In genomic region chr6:135610192-135610591, GRCh38 we compare ENCODE assay signal across 1 cellular context.
TF ChIP-seq lines count a peak whose summit lies in the region.

No MANE protein-coding gene starts in this region.

TF ChIP-seq in HEK293, 187 proteins besides CTCF, POLR2A, EP300 and RAD21:
- TF ChIP-seq, protein P1, sequence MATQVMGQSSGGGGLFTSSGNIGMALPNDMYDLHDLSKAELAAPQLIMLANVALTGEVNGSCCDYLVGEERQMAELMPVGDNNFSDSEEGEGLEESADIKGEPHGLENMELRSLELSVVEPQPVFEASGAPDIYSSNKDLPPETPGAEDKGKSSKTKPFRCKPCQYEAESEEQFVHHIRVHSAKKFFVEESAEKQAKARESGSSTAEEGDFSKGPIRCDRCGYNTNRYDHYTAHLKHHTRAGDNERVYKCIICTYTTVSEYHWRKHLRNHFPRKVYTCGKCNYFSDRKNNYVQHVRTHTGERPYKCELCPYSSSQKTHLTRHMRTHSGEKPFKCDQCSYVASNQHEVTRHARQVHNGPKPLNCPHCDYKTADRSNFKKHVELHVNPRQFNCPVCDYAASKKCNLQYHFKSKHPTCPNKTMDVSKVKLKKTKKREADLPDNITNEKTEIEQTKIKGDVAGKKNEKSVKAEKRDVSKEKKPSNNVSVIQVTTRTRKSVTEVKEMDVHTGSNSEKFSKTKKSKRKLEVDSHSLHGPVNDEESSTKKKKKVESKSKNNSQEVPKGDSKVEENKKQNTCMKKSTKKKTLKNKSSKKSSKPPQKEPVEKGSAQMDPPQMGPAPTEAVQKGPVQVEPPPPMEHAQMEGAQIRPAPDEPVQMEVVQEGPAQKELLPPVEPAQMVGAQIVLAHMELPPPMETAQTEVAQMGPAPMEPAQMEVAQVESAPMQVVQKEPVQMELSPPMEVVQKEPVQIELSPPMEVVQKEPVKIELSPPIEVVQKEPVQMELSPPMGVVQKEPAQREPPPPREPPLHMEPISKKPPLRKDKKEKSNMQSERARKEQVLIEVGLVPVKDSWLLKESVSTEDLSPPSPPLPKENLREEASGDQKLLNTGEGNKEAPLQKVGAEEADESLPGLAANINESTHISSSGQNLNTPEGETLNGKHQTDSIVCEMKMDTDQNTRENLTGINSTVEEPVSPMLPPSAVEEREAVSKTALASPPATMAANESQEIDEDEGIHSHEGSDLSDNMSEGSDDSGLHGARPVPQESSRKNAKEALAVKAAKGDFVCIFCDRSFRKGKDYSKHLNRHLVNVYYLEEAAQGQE (tag by site-specific recombination; IDR thresholded peaks at IDR 0.05), result 0 out of 2 replicates have a peak, but pooled peaks have one; percentile 30
- TF ChIP-seq ZNF140 (tag by site-specific recombination; IDR thresholded peaks at IDR 0.05) (peak; percentile 69), ZNF518A (tag by site-specific recombination; conservative IDR thresholded peaks at IDR 0.05; ENCODE audit: low read depth) (peak; percentile 78), ZNF266 (tag by site-specific recombination; IDR thresholded peaks at IDR 0.05; ENCODE audit: low read depth) (peak; percentile 21; the same call in 1 of the 2 replicates), ZNF560 (tag by site-specific recombination; IDR thresholded peaks at IDR 0.05; ENCODE audit: borderline replicate concordance) (0 out of 2 replicates have a peak, but pooled peaks have one; percentile 23), ZNF510 (tag by site-specific recombination; IDR thresholded peaks at IDR 0.05; ENCODE audit: insufficient replicate concordance) (peak; percentile 42), ZNF202 (tag by site-specific recombination; IDR thresholded peaks at IDR 0.05; ENCODE audit: borderline replicate concordance) (peak; percentile 63; the same call in 1 of the 2 replicates), ZNF654 (tag by site-specific recombination; IDR thresholded peaks at IDR 0.05; ENCODE audit: low read depth) (peak; percentile 24), ZNF433 (tag by site-specific recombination; IDR thresholded peaks at IDR 0.05; ENCODE audit: low read depth) (0 out of 2 replicates have a peak, but pooled peaks have one; percentile 23), ZNF394 (tag by site-specific recombination; IDR thresholded peaks at IDR 0.05; ENCODE audit: borderline replicate concordance) (peak; percentile 87), ZBTB21 (tag by site-specific recombination; IDR thresholded peaks at IDR 0.05) (0 out of 2 replicates have a peak, but pooled peaks have one; percentile 21), ZBTB8A (tag by site-specific recombination; IDR thresholded peaks at IDR 0.05) (peak; percentile 52; the same call in 1 of the 2 replicates), ZNF664 (tag by site-specific recombination; IDR thresholded peaks at IDR 0.05) (peak; percentile 47; the same call in 1 of the 2 replicates), ZNF623 (tag by site-specific recombination; IDR thresholded peaks at IDR 0.05) (peak; percentile 55), ZNF555 (tag by site-specific recombination; conservative IDR thresholded peaks at IDR 0.05) (peak; percentile 73), ZNF426 (tag by site-specific recombination; IDR thresholded peaks at IDR 0.05) (peak; percentile 74), ZNF292 (tag by site-specific recombination; IDR thresholded peaks at IDR 0.05; ENCODE audit: borderline replicate concordance, low read depth) (0 out of 2 replicates have a peak, but pooled peaks have one; percentile 43)
- TF ChIP-seq, protein P2, sequence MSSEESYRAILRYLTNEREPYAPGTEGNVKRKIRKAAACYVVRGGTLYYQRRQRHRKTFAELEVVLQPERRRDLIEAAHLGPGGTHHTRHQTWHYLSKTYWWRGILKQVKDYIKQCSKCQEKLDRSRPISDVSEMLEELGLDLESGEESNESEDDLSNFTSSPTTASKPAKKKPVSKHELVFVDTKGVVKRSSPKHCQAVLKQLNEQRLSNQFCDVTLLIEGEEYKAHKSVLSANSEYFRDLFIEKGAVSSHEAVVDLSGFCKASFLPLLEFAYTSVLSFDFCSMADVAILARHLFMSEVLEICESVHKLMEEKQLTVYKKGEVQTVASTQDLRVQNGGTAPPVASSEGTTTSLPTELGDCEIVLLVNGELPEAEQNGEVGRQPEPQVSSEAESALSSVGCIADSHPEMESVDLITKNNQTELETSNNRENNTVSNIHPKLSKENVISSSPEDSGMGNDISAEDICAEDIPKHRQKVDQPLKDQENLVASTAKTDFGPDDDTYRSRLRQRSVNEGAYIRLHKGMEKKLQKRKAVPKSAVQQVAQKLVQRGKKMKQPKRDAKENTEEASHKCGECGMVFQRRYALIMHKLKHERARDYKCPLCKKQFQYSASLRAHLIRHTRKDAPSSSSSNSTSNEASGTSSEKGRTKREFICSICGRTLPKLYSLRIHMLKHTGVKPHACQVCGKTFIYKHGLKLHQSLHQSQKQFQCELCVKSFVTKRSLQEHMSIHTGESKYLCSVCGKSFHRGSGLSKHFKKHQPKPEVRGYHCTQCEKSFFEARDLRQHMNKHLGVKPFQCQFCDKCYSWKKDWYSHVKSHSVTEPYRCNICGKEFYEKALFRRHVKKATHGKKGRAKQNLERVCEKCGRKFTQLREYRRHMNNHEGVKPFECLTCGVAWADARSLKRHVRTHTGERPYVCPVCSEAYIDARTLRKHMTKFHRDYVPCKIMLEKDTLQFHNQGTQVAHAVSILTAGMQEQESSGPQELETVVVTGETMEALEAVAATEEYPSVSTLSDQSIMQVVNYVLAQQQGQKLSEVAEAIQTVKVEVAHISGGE (tag by site-specific recombination; conservative IDR thresholded peaks at IDR 0.05; ENCODE audit: low read depth), result peak; percentile 62
